In genomic region chr4:100017627-100018310, GRCh38 we compare ENCODE assay signal across 1 cellular context.
TF ChIP-seq lines count a peak whose summit lies in the region.

No MANE protein-coding gene starts in this region.

TF ChIP-seq in GM12878, 131 proteins besides CTCF, POLR2A, EP300 and RAD21 (continued from another document and continues in another):
- no peak for TF ChIP-seq RCOR1 (conservative IDR thresholded peaks at IDR 0.05; ENCODE audit: low read depth, low read length)
- peak; percentile 12 for TF ChIP-seq BCL3 (IDR thresholded peaks at IDR 0.05; ENCODE audit: borderline replicate concordance, insufficient read depth, low read depth, low read length, poor library complexity, severe bottlenecking)
- TF ChIP-seq NFIC (IDR thresholded peaks at IDR 0.05; ENCODE audit: low read depth, low read length): peak; percentile 95
- no peak for TF ChIP-seq NBN (IDR thresholded peaks at IDR 0.05)
- no peak for TF ChIP-seq TAF1 (IDR thresholded peaks at IDR 0.05; ENCODE audit: borderline replicate concordance, low read depth, low read length)
- no peak for TF ChIP-seq POLR2AphosphoS2 (IDR thresholded peaks at IDR 0.05; ENCODE audit: low read depth, low read length)
- no peak for TF ChIP-seq BCLAF1 (IDR thresholded peaks at IDR 0.05)
- peak; percentile 71; the same call in 1 of the 2 replicates for TF ChIP-seq EED (IDR thresholded peaks at IDR 0.05; ENCODE audit: low read depth)
- no peak for TF ChIP-seq JUND (IDR thresholded peaks at IDR 0.05; ENCODE audit: low read depth, low read length)
- no peak for TF ChIP-seq E4F1 (IDR thresholded peaks at IDR 0.05; ENCODE audit: borderline replicate concordance, partially characterized antibody)
- TF ChIP-seq BACH1 (IDR thresholded peaks at IDR 0.05; ENCODE audit: borderline replicate concordance): no peak
- TF ChIP-seq RUNX3 (IDR thresholded peaks at IDR 0.05; ENCODE audit: low read length): peak; percentile 61; the same call in 1 of the 2 replicates
- no peak for TF ChIP-seq MEF2A (IDR thresholded peaks at IDR 0.05; ENCODE audit: insufficient read depth, low read depth, low read length)
- no peak for TF ChIP-seq PRDM15 (CRISPR knock-in tag; IDR thresholded peaks at IDR 0.05)
- TF ChIP-seq ZBED1 (IDR thresholded peaks at IDR 0.05; ENCODE audit: borderline replicate concordance): peak; percentile 84; the same call in 1 of the 2 replicates
- TF ChIP-seq BMI1 (IDR thresholded peaks at IDR 0.05; ENCODE audit: borderline replicate concordance): no peak
- peak; percentile 66; the same call in 1 of the 2 replicates for TF ChIP-seq ATF2 (IDR thresholded peaks at IDR 0.05; ENCODE audit: low read length)
- no peak for TF ChIP-seq CBFB (IDR thresholded peaks at IDR 0.05; ENCODE audit: low read depth)
- no peak for TF ChIP-seq ZBTB33 (IDR thresholded peaks at IDR 0.05)
- no peak for TF ChIP-seq MEF2B (IDR thresholded peaks at IDR 0.05; ENCODE audit: partially characterized antibody, poor library complexity, severe bottlenecking)
- no peak for TF ChIP-seq CBX5 (IDR thresholded peaks at IDR 0.05; ENCODE audit: low read depth)
- TF ChIP-seq NR2C1 (IDR thresholded peaks at IDR 0.05): no peak
- no peak for TF ChIP-seq RB1 (IDR thresholded peaks at IDR 0.05; ENCODE audit: borderline replicate concordance)
- TF ChIP-seq IRF3 (IDR thresholded peaks at IDR 0.05): no peak
- TF ChIP-seq ZNF24 (IDR thresholded peaks at IDR 0.05): no peak
- TF ChIP-seq CUX1 (IDR thresholded peaks at IDR 0.05; ENCODE audit: insufficient replicate concordance, low read depth, low read length): no peak
- no peak for TF ChIP-seq FOXK2 (IDR thresholded peaks at IDR 0.05)
- no peak for TF ChIP-seq MLLT1 (IDR thresholded peaks at IDR 0.05)
- TF ChIP-seq KLF5 (IDR thresholded peaks at IDR 0.05; ENCODE audit: partially characterized antibody): no peak
- no peak for TF ChIP-seq PKNOX1 (IDR thresholded peaks at IDR 0.05)
- TF ChIP-seq IRF4 (IDR thresholded peaks at IDR 0.05; ENCODE audit: low read depth, low read length): no peak; the same call in 1 of the 2 replicates
- TF ChIP-seq RBBP5 (conservative IDR thresholded peaks at IDR 0.05): no peak
- TF ChIP-seq BCL11A (IDR thresholded peaks at IDR 0.05; ENCODE audit: low read depth, low read length): peak; percentile 58; the same call in 1 of the 2 replicates
- no peak for TF ChIP-seq ZNF622 (IDR thresholded peaks at IDR 0.05)
